ENCODE assay signal across 1 cellular context in the genomic region with DNA sequence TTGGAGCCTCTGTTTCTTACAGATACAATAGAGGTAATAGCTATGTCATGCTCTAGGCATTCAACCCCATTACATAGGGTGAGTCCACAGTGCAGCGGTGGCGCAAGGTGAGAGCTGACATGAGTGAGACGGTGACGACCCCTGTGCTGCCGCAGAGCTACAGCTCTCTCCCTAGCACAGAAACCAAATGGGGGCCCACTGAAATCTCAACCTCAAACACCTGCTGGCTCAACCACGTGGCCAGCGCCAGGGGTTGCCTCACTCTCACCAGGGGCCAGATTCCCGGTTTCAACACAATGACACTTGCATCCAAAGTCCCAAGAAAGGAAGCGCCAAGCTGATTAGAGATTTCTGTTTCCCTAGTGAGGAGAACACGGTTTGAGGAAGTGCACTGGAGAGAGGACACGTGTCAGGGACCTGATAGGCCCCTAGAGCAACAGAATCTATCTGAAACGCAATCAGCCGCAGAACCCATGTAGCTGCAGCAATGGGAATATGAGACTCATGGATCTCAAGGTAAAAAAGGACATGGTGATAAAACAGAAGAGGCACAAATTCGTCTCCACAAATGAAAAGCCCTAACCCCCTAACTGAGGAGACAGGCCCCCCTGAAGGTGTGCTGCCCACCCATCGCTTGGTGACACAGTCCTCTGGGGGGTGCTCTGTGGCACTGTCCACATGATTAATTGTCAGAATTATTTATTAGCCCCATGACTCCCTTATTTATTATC.
TF ChIP-seq lines count a peak whose summit lies in the region.

No MANE protein-coding gene starts in this region.

TF ChIP-seq in liver, 16 proteins besides CTCF, POLR2A, EP300 and RAD21 (continued from another document):
- TF ChIP-seq REST (IDR thresholded peaks at IDR 0.05) (peak; percentile 34), HNF4G (IDR thresholded peaks at IDR 0.05) (peak; percentile 93), GABPA (IDR thresholded peaks at IDR 0.05 in 1 of 2, conservative IDR thresholded peaks at IDR 0.05 in 1 of 2) (peak in 1 of 2 donors; percentile 64), YY1 (IDR thresholded peaks at IDR 0.05) (peak; percentile 86), EGR1 (IDR thresholded peaks at IDR 0.05; ENCODE audit: low read depth in 2 of 2) (peak; percentile 73 to 85), ATF3 (IDR thresholded peaks at IDR 0.05) (peak; percentile 97), SP1 (IDR thresholded peaks at IDR 0.05) (peak; percentile 93), RXRA (IDR thresholded peaks at IDR 0.05) (peak; percentile 93 to 95), ZBTB33 (IDR thresholded peaks at IDR 0.05) (peak; percentile 87), FOXA2 (IDR thresholded peaks at IDR 0.05) (peak; percentile 51), HNF4A (conservative IDR thresholded peaks at IDR 0.05) (peak; percentile 99)
